In genomic region chr1:177854951-177855350, GRCh38 we compare ENCODE assay signal across 12 cellular contexts.
DNase-seq lines count a peak whose midpoint lies in the region; ATAC-seq and TF ChIP-seq lines count a peak whose summit lies in the region.
"Had no signal": no experiment of that assay in that cellular context is flagged by ENCODE, and none has a peak within 500 bp of the region (broad histone marks: within the 10 kb centered on the region; RNA-seq: fewer than 3 reads in every experiment).

No MANE protein-coding gene starts in this region.

- TF ChIP-seq CTCF in epithelial cell of proximal tubule (conservative IDR thresholded peaks at IDR 0.05; ENCODE audit: low read depth, low read length) = peak; percentile 38

- peak; percentile 95 for ATAC-seq in left ventricle myocardium superior
- no peak for ATAC-seq in GM21529 (IDR thresholded peaks at IDR 0.05; ENCODE audit: unreplicated experiment)
- ATAC-seq in GM21515 (IDR thresholded peaks at IDR 0.05; ENCODE audit: unreplicated experiment) = no peak
- ATAC-seq: CD8-positive, alpha-beta T cell had no signal

- intact Hi-C loops in left ventricle myocardium superior (cut with micrococcal nuclease) = loop anchor here (10.0 kb wide), 1 partner anchor 80 kb away; no protein-coding TSS in a partner anchor

- DNase-seq in DMS53 (lab: John Stamatoyannopoulos, UW) (peak; percentile 18), DMS53 treated with DMSO at 0.1 percent for 48 hours (lab: John Stamatoyannopoulos, UW; ENCODE audit: unreplicated experiment) (no peak), epithelial cell of proximal tubule (ENCODE audit: low read depth) (no peak), left ventricle myocardium superior (peak; percentile 34)
- no peak for DNase-seq in central memory CD4-positive, alpha-beta T cell
- DNase-seq: CD8-positive, alpha-beta T cell; COR-L47; DMS153; GOT3; H9 had no signal

- no peak overlapping the region for H3K4me3 ChIP-seq in epithelial cell of proximal tubule (ENCODE audit: low read depth, low read length)

Comparison
In these comparisons a context has a peak if more than half of its experiments do, and no peak if none do; other contexts are left out.
1. DNase-seq: peak in DMS53 (single experiment) and left ventricle myocardium superior (single experiment); none in DMS53 treated with DMSO at 0.1 percent for 48 hours (single experiment), epithelial cell of proximal tubule (single experiment) and central memory CD4-positive, alpha-beta T cell (single experiment).